ENCODE assay signal across 1 cellular context in the genomic region with DNA sequence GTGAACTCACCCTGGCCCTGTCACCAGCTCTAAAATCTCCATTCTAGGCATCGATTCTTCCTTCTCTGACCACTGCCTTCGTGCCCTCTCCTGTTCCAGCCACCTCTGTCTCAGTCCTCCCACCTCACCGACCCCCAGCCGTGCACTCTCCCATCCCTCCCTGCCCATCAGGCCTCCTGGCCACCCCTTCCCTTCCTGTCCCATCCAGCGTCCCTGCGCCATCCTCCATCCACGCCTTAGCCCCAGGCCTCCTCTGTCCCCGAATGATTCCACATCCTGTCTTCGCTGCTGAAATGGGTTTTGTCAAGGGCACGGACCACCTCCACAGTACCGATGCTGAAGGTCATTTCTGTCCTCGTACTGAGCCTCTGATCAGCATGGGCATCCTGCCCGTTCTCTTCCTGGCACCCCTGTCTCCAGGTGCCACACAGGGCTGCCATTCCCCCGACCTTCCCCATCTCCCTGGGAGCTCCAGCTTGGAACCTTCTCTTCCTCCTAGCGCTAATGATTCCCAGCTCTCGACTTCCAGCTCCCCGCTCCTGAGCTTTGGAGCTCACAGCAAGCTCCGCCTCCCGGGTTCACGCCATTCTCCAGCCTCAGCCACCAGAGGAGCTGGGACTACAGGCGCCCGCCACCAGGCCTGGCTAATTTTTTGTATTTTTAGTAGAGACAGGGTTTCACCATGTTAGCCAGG.
TF ChIP-seq lines count a peak whose summit lies in the region.

No MANE protein-coding gene starts in this region.

TF ChIP-seq in GM12878, 131 proteins besides CTCF, POLR2A, EP300 and RAD21:
- TF ChIP-seq, protein P1, sequence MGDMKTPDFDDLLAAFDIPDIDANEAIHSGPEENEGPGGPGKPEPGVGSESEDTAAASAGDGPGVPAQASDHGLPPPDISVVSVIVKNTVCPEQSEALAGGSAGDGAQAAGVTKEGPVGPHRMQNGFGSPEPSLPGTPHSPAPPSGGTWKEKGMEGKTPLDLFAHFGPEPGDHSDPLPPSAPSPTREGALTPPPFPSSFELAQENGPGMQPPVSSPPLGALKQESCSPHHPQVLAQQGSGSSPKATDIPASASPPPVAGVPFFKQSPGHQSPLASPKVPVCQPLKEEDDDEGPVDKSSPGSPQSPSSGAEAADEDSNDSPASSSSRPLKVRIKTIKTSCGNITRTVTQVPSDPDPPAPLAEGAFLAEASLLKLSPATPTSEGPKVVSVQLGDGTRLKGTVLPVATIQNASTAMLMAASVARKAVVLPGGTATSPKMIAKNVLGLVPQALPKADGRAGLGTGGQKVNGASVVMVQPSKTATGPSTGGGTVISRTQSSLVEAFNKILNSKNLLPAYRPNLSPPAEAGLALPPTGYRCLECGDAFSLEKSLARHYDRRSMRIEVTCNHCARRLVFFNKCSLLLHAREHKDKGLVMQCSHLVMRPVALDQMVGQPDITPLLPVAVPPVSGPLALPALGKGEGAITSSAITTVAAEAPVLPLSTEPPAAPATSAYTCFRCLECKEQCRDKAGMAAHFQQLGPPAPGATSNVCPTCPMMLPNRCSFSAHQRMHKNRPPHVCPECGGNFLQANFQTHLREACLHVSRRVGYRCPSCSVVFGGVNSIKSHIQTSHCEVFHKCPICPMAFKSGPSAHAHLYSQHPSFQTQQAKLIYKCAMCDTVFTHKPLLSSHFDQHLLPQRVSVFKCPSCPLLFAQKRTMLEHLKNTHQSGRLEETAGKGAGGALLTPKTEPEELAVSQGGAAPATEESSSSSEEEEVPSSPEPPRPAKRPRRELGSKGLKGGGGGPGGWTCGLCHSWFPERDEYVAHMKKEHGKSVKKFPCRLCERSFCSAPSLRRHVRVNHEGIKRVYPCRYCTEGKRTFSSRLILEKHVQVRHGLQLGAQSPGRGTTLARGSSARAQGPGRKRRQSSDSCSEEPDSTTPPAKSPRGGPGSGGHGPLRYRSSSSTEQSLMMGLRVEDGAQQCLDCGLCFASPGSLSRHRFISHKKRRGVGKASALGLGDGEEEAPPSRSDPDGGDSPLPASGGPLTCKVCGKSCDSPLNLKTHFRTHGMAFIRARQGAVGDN (IDR thresholded peaks at IDR 0.05) = no peak
- TF ChIP-seq, protein P2, sequence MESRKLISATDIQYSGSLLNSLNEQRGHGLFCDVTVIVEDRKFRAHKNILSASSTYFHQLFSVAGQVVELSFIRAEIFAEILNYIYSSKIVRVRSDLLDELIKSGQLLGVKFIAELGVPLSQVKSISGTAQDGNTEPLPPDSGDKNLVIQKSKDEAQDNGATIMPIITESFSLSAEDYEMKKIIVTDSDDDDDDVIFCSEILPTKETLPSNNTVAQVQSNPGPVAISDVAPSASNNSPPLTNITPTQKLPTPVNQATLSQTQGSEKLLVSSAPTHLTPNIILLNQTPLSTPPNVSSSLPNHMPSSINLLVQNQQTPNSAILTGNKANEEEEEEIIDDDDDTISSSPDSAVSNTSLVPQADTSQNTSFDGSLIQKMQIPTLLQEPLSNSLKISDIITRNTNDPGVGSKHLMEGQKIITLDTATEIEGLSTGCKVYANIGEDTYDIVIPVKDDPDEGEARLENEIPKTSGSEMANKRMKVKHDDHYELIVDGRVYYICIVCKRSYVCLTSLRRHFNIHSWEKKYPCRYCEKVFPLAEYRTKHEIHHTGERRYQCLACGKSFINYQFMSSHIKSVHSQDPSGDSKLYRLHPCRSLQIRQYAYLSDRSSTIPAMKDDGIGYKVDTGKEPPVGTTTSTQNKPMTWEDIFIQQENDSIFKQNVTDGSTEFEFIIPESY (IDR thresholded peaks at IDR 0.05) = no peak
- TF ChIP-seq POLR2AphosphoS5 (IDR thresholded peaks at IDR 0.05; ENCODE audit: low read length) (0 out of 2 replicates have a peak, but pooled peaks have one; percentile 16), HDGF (IDR thresholded peaks at IDR 0.05) (0 out of 2 replicates have a peak, but pooled peaks have one; percentile 48)
